8 cellular contexts compared by ENCODE assay signal in genomic region chr2:27489498-27490397, GRCh38. TPM values are rescaled to one million over a fixed set of nuclear protein-coding genes. Genes with fewer than 3 reads are reported as not detected.
DNase-seq lines count a peak whose midpoint lies in the region; ATAC-seq and TF ChIP-seq lines count a peak whose summit lies in the region.

IFT172 (minus strand) TSS chr2:27489743; CDS start chr2:27489653, 90 bp downstream.

- H3K9me3 ChIP-seq in SK-N-MC (ENCODE audit: low read depth, low read length) (no peaks in the 10 kb centered on the region), neutrophil (no peaks in the 10 kb centered on the region)

- DNase-seq in GM06990 (ENCODE audit: extremely low read depth, insufficient read length) (peak; percentile 94), NCI-H1048 (lab: John Stamatoyannopoulos, UW) (peak; percentile 99), SK-N-MC (ENCODE audit: low read depth, low spot score) (peak; percentile 93), germinal center (ENCODE audit: low spot score) (peak; percentile 98)
- DNase-seq in activated naive CD4-positive, alpha-beta T cell treated with anti-CD3 and anti-CD28 coated beads, Interleukin-2, amount 50 U/mL, for 16 hours, result peak; percentile 99

- peaks cover 17% of the 10 kb centered on the region in 2 experiments for H3K4me1 ChIP-seq in neutrophil (ENCODE audit: control insufficient read depth in 1 of 2, insufficient read depth in 1 of 2, low read depth in 1 of 2, low read length in 1 of 2)

- TF ChIP-seq CTCF in GM06990 (IDR thresholded peaks at IDR 0.05; ENCODE audit: insufficient read depth, low read length, poor library complexity, severe bottlenecking) (no peak), neutrophil (IDR thresholded peaks at IDR 0.05) (peak; percentile 30), subcutaneous adipose tissue (IDR thresholded peaks at IDR 0.05; ENCODE audit: low read depth) (no peak)

- H3K4me3 ChIP-seq in GM06990 (replicated peaks; ENCODE audit: low read depth, low read length), result peak within 1 kb of the TSS; percentile 81
- H3K4me3 ChIP-seq in SK-N-MC, result peak within 1 kb of the TSS; percentile 96
- H3K4me3 ChIP-seq in neutrophil (ENCODE audit: low read depth in 1 of 2, low read length in 1 of 2), result peak within 1 kb of the TSS; percentile 60 to 71

- H3K36me3 ChIP-seq in GM06990 (ENCODE audit: control insufficient read depth, insufficient read depth, low read length), result no peaks in the 10 kb centered on the region; the same call in 1 of the 2 replicates
- H3K36me3 ChIP-seq in SK-N-MC (ENCODE audit: insufficient read depth, low read length), result peaks cover 7% of the 10 kb centered on the region; the same call in 1 of the 2 replicates
- no peaks in the 10 kb centered on the region for H3K36me3 ChIP-seq in neutrophil

- H3K27me3 ChIP-seq in GM06990 (replicated peaks; ENCODE audit: control insufficient read depth, insufficient read depth, low read length), result no peaks in the 10 kb centered on the region
- peaks cover 32% of the 10 kb centered on the region for H3K27me3 ChIP-seq in neutrophil

- peak; percentile 97 for ATAC-seq in HG02571 (IDR thresholded peaks at IDR 0.05; ENCODE audit: unreplicated experiment)

- 0 out of 2 replicates have a peak within 1 kb of the TSS, but pooled peaks have one; percentile 35 for H3K27ac ChIP-seq in SK-N-MC
- peak within 1 kb of the TSS; percentile 78 for H3K27ac ChIP-seq in neutrophil

- H3K9ac ChIP-seq in SK-N-MC (ENCODE audit: insufficient read length), result peak within 1 kb of the TSS; percentile 75

RNA-seq across cellular contexts. Expression of gene IFT172, which starts in this region (rescaled TPM):
- total RNA-seq in subcutaneous adipose tissue, result 10 to 100 TPM; 21.8 to 33.5 (median 25.5) TPM

Comparison
In these comparisons a context has a peak if more than half of its experiments do, and no peak if none do; other contexts are left out.
1. Peak in every context shown above with its lines: DNase-seq, ATAC-seq, H3K4me3 ChIP-seq and H3K27ac ChIP-seq.